15 cellular contexts compared by ENCODE assay signal in genomic region chr2:58350484-58350883, GRCh38.
A peak's percentile ranks its signal among the peaks of the same experiment; 100 is the strongest.
DNase-seq lines count a peak whose midpoint lies in the region; ATAC-seq and TF ChIP-seq lines count a peak whose summit lies in the region.
"Had no signal": no experiment of that assay in that cellular context is flagged by ENCODE, and none has a peak within 500 bp of the region (broad histone marks: within the 10 kb centered on the region; RNA-seq: fewer than 3 reads in every experiment).

No MANE protein-coding gene starts in this region.

- no peaks in the 10 kb centered on the region for H3K36me3 Mint-ChIP-seq in activated CD4-positive, alpha-beta T cell treated with anti-CD3 and anti-CD28 coated beads, Interleukin-2, amount 10 ng/mL, durations not matched to agents 24 days and 14 days (ENCODE audit: low read depth)
- H3K36me3 Mint-ChIP-seq in immature natural killer cell, result no peaks in the 10 kb centered on the region
- H3K36me3 Mint-ChIP-seq: type B pancreatic cell had no signal

- H3K36me3 ChIP-seq in SK-N-SH (replicated peaks in 1 of 2; ENCODE audit: control insufficient read depth in 1 of 2, insufficient read depth in 2 of 2, low read length in 1 of 2), result no peaks in the 10 kb centered on the region
- H3K36me3 ChIP-seq in BE2C, result no peaks in the 10 kb centered on the region

- CTCF ChIA-PET in SK-N-SH (lab: Yijun Ruan, JAX), result no interaction called here

- no peak overlapping the region for H2AFZ ChIP-seq in SK-N-SH (ENCODE audit: low read depth)
- H2AFZ ChIP-seq: parathyroid adenoma had no signal

- peaks cover 49% of the 10 kb centered on the region for H3K27me3 Mint-ChIP-seq in activated CD4-positive, alpha-beta T cell treated with anti-CD3 and anti-CD28 coated beads, Interleukin-2, amount 10 ng/mL, durations not matched to agents 24 days and 14 days
- H3K27me3 Mint-ChIP-seq in immature natural killer cell (ENCODE audit: low read depth in 3 of 3), result peaks cover 0 to 2% (median 0%) of the 10 kb centered on the region in 3 donors
- H3K27me3 Mint-ChIP-seq: type B pancreatic cell had no signal

- H3K27me3 ChIP-seq in SK-N-SH (ENCODE audit: insufficient read depth), result no peaks in the 10 kb centered on the region
- no peaks in the 10 kb centered on the region for H3K27me3 ChIP-seq in BE2C

- H3K9me2 ChIP-seq in SK-N-SH, result no peaks in the 10 kb centered on the region

- H3K4me2 ChIP-seq in SK-N-SH, result no peak overlapping the region

- H3K27ac Mint-ChIP-seq in activated CD4-positive, alpha-beta T cell treated with anti-CD3 and anti-CD28 coated beads, Interleukin-2, amount 10 ng/mL, durations not matched to agents 24 days and 14 days, result no peak overlapping the region
- no peak overlapping the region for H3K27ac Mint-ChIP-seq in immature natural killer cell
- H3K27ac Mint-ChIP-seq: type B pancreatic cell had no signal

- no peak for TF ChIP-seq RAD21 in SK-N-SH (IDR thresholded peaks at IDR 0.05; ENCODE audit: low read length)

- H3K4me1 ChIP-seq in SK-N-SH (ENCODE audit: control insufficient read depth in 1 of 2, insufficient read depth in 2 of 2, low read depth in 1 of 2, low read length in 1 of 2) (no peaks in the 10 kb centered on the region), BE2C (no peaks in the 10 kb centered on the region)
- H3K4me1 ChIP-seq: parathyroid adenoma had no signal

- TF ChIP-seq CTCF in SK-N-SH (IDR thresholded peaks at IDR 0.05) (no peak), BE2C (IDR thresholded peaks at IDR 0.05; ENCODE audit: low read depth, low read length) (no peak)

- DNase-seq in activated CD4-positive, alpha-beta T cell treated with anti-CD3 and anti-CD28 coated beads, Interleukin-2, amount 10 ng/mL, durations not matched to agents 24 days and 14 days, result peak; percentile 57
- no peak for DNase-seq in activated CD4-positive, alpha-beta T cell treated with anti-CD3 and anti-CD28 coated beads for 1 hour
- DNase-seq in immature natural killer cell, result peak in 2 of 3 donors; percentile 1 to 9
- no peak for DNase-seq in SK-N-SH
- DNase-seq in BE2C, result no peak
- no peak for DNase-seq in pons (ENCODE audit: low spot score)
- DNase-seq: activated naive CD4-positive, alpha-beta T cell; dermis blood vessel endothelial cell; DMS79 treated with DMSO at 0.1 percent for 48 hours; GOT3; NK-92 treated with Interleukin-12 subunit alpha and Interleukin-12 subunit beta, amount 100 ng/mL, for 24 hours had no signal

- H3K9me3 ChIP-seq in SK-N-SH (no peaks in the 10 kb centered on the region), BE2C (no peaks in the 10 kb centered on the region)

- H4K20me1 ChIP-seq in SK-N-SH (ENCODE audit: insufficient read depth), result no peaks in the 10 kb centered on the region

- WGBS in SK-N-SH (ENCODE audit: low lambda C conversion rate), result 40% methylated on average over 2 of the region's 2 CpGs

- no peaks in the 10 kb centered on the region for H3F3A ChIP-seq in SK-N-SH (replicated peaks; ENCODE audit: insufficient read depth)

- H3K4me3 Mint-ChIP-seq in activated CD4-positive, alpha-beta T cell treated with anti-CD3 and anti-CD28 coated beads, Interleukin-2, amount 10 ng/mL, durations not matched to agents 24 days and 14 days, result no peak overlapping the region
- H3K4me3 Mint-ChIP-seq in immature natural killer cell, result no peak overlapping the region
- H3K4me3 Mint-ChIP-seq: type B pancreatic cell had no signal

- no peak overlapping the region for H3K4me3 ChIP-seq in SK-N-SH (ENCODE audit: low read depth in 2 of 2, low read length in 1 of 2)
- H3K4me3 ChIP-seq in BE2C (ENCODE audit: low read depth, low read length), result no peak overlapping the region

- no peak overlapping the region for H3K9ac ChIP-seq in SK-N-SH
- H3K9ac ChIP-seq: parathyroid adenoma had no signal

- H3K9me3 Mint-ChIP-seq in activated CD4-positive, alpha-beta T cell treated with anti-CD3 and anti-CD28 coated beads, Interleukin-2, amount 10 ng/mL, durations not matched to agents 24 days and 14 days, result no peaks in the 10 kb centered on the region
- H3K9me3 Mint-ChIP-seq in immature natural killer cell, result peaks cover 0 to 4% (median 0%) of the 10 kb centered on the region in 6 donors
- H3K9me3 Mint-ChIP-seq: type B pancreatic cell had no signal

- TF ChIP-seq EP300 in SK-N-SH (IDR thresholded peaks at IDR 0.05; ENCODE audit: borderline replicate concordance in 1 of 2, low read depth in 1 of 2, low read length in 1 of 2), result no peak

- no peaks in the 10 kb centered on the region for H3K79me2 ChIP-seq in SK-N-SH (ENCODE audit: insufficient read depth)
- H3K79me2 ChIP-seq: parathyroid adenoma had no signal

- ATAC-seq in GM21737 (IDR thresholded peaks at IDR 0.05; ENCODE audit: unreplicated experiment), result peak; percentile 83
- peak; percentile 55 for ATAC-seq in HG03175 (IDR thresholded peaks at IDR 0.05; ENCODE audit: unreplicated experiment)

- intact Hi-C loops in activated CD4-positive, alpha-beta T cell treated with anti-CD3 and anti-CD28 coated beads, Interleukin-2, amount 10 ng/mL, durations not matched to agents 24 days and 14 days (cut with micrococcal nuclease), result no loop called here

- POLR2A ChIA-PET in SK-N-SH (lab: Yijun Ruan, JAX), result no interaction called here

- peaks cover 6% of the 10 kb centered on the region for H3K4me1 Mint-ChIP-seq in activated CD4-positive, alpha-beta T cell treated with anti-CD3 and anti-CD28 coated beads, Interleukin-2, amount 10 ng/mL, durations not matched to agents 24 days and 14 days
- H3K4me1 Mint-ChIP-seq in immature natural killer cell, result no peaks in the 10 kb centered on the region

- no peak overlapping the region for H3K27ac ChIP-seq in SK-N-SH (ENCODE audit: low read depth in 2 of 2, low read length in 1 of 2)
- H3K27ac ChIP-seq: parathyroid adenoma had no signal

TF ChIP-seq in SK-N-SH, 30 proteins besides CTCF, POLR2A, EP300 and RAD21:
- TF ChIP-seq MXI1 (IDR thresholded peaks at IDR 0.05; ENCODE audit: low read depth, low read length) (no peak), FOXM1 (IDR thresholded peaks at IDR 0.05; ENCODE audit: low read depth) (no peak)

Comparison
In these comparisons a context has a peak if more than half of its experiments do, and no peak if none do; other contexts are left out.
1. DNase-seq: peak in activated CD4-positive, alpha-beta T cell treated with anti-CD3 and anti-CD28 coated beads, Interleukin-2, amount 10 ng/mL, durations not matched to agents 24 days and 14 days (single experiment) and immature natural killer cell (2 of 3); none in activated CD4-positive, alpha-beta T cell treated with anti-CD3 and anti-CD28 coated beads for 1 hour (single experiment), SK-N-SH (single experiment), BE2C (single experiment) and pons (single experiment).